In genomic region chr16:53090591-53091507, GRCh38 we compare ENCODE assay signal across 8 cellular contexts. TPM values are rescaled to one million over a fixed set of nuclear protein-coding genes. Genes with fewer than 3 reads are reported as not detected.
DNase-seq lines count a peak whose midpoint lies in the region; ATAC-seq and TF ChIP-seq lines count a peak whose summit lies in the region.

No MANE protein-coding gene starts in this region.

- no peaks in the 10 kb centered on the region for H3K36me3 ChIP-seq in duodenal mucosa (ENCODE audit: control insufficient read depth in 1 of 2, insufficient read depth in 2 of 2, low read length in 2 of 2)
- H3K36me3 ChIP-seq in thoracic aorta, result no peaks in the 10 kb centered on the region
- no peaks in the 10 kb centered on the region for H3K36me3 ChIP-seq in Caco-2 (ENCODE audit: control insufficient read depth, insufficient read depth, low read length)

- H3K4me1 ChIP-seq in duodenal mucosa (ENCODE audit: control insufficient read depth in 1 of 2, insufficient read depth in 2 of 2, low read length in 2 of 2) (peaks cover 51 to 52% of the 10 kb centered on the region in 2 donors), thoracic aorta (ENCODE audit: control insufficient read depth in 1 of 2, low read depth in 2 of 2) (peaks cover 32 to 65% of the 10 kb centered on the region in 2 donors), Caco-2 (no peaks in the 10 kb centered on the region)

- H3K27ac Mint-ChIP-seq in memory B cell (peak overlapping the region; percentile 83), Caco-2 (ENCODE audit: unreplicated experiment) (no peak overlapping the region)

- BruUV-seq in Caco-2 (replicated peaks; lab: Mats Ljungman, UMichigan), result no TSS peak

- no peak for TF ChIP-seq CTCF in thoracic aorta (IDR thresholded peaks at IDR 0.05)
- no peak for TF ChIP-seq CTCF in Caco-2 (IDR thresholded peaks at IDR 0.05; ENCODE audit: insufficient read depth in 1 of 2, low read depth in 1 of 2, low read length in 1 of 2, severe bottlenecking in 1 of 2, unreplicated experiment in 1 of 2)

- ATAC-seq in GM18861 (IDR thresholded peaks at IDR 0.05; ENCODE audit: unreplicated experiment) (peak; percentile 31), HG02759 (IDR thresholded peaks at IDR 0.05; ENCODE audit: unreplicated experiment) (peak; percentile 53), memory B cell (ENCODE audit: low read depth) (peak; percentile 57), thoracic aorta (ENCODE audit: insufficient number of reproducible peaks, low FRiP score, low read depth) (peak; percentile 94)

- H3K9me3 Mint-ChIP-seq in memory B cell, result no peaks in the 10 kb centered on the region
- no peaks in the 10 kb centered on the region for H3K9me3 Mint-ChIP-seq in Caco-2 (ENCODE audit: unreplicated experiment)

- peak overlapping the region in 1 of 2 donors; percentile 41 for H3K4me3 ChIP-seq in duodenal mucosa (ENCODE audit: low read depth in 1 of 2, low read length in 2 of 2)
- peak overlapping the region; percentile 60 for H3K4me3 ChIP-seq in thoracic aorta
- no peak overlapping the region for H3K4me3 ChIP-seq in Caco-2 (ENCODE audit: low read depth, low read length)

- intact Hi-C loops in Caco-2 (cut with micrococcal nuclease; ENCODE audit: unreplicated experiment), result no loop called here

- peaks cover 54% of the 10 kb centered on the region for H3K4me1 Mint-ChIP-seq in memory B cell
- H3K4me1 Mint-ChIP-seq in Caco-2 (ENCODE audit: low read depth, unreplicated experiment), result no peaks in the 10 kb centered on the region

- POLR2A ChIA-PET in Caco-2 (lab: Charles Lee), result no interaction called here

- H3K4me3 Mint-ChIP-seq in memory B cell (peak overlapping the region; percentile 79), Caco-2 (ENCODE audit: unreplicated experiment) (no peak overlapping the region)

- H3K27me3 ChIP-seq in duodenal mucosa (ENCODE audit: control insufficient read depth in 1 of 2, insufficient read depth in 2 of 2, low read length in 2 of 2) (no peaks in the 10 kb centered on the region), thoracic aorta (replicated peaks; ENCODE audit: insufficient read depth) (no peaks in the 10 kb centered on the region), Caco-2 (replicated peaks; ENCODE audit: control insufficient read depth, insufficient read depth, low read length) (no peaks in the 10 kb centered on the region)

- H3K27me3 Mint-ChIP-seq in memory B cell (no peaks in the 10 kb centered on the region), Caco-2 (ENCODE audit: insufficient read depth, unreplicated experiment) (no peaks in the 10 kb centered on the region)

- H3K36me3 Mint-ChIP-seq in memory B cell (no peaks in the 10 kb centered on the region), Caco-2 (ENCODE audit: insufficient read depth, unreplicated experiment) (peaks cover 6% of the 10 kb centered on the region)

- peak overlapping the region; percentile 65 for H3K27ac ChIP-seq in duodenal mucosa (ENCODE audit: low read depth, low read length)
- H3K27ac ChIP-seq in thoracic aorta, result peak overlapping the region; percentile 81 to 89

- CTCF ChIA-PET in Caco-2 (lab: Charles Lee), result no interaction called here

- DNase-seq in OCI-M1 (lab: John Stamatoyannopoulos, UW) (peak; percentile 21), memory B cell (ENCODE audit: low spot score in 2 of 2) (no peak), thoracic aorta (ENCODE audit: low spot score) (peak; percentile 86), DMS79 treated with DMSO at 0.1 percent for 48 hours (lab: John Stamatoyannopoulos, UW) (no peak), Caco-2 (no peak)

- H3K9me3 ChIP-seq in duodenal mucosa (ENCODE audit: control insufficient read depth in 1 of 2, low read length in 2 of 2), result no peaks in the 10 kb centered on the region
- H3K9me3 ChIP-seq in thoracic aorta, result no peaks in the 10 kb centered on the region
- H3K9me3 ChIP-seq in Caco-2, result no peaks in the 10 kb centered on the region

- H3K9ac ChIP-seq in duodenal mucosa (ENCODE audit: low read depth in 1 of 2, low read length in 2 of 2), result no peak overlapping the region

RNA-seq across cellular contexts. Expression of gene CHD9, which starts 36.1 kb away (rescaled TPM):
- total RNA-seq in thoracic aorta (100 to 1,000 TPM in 1 of 2 donors, 10 to 100 TPM in 1; 71.3 to 152 TPM), Caco-2 (2022) (29.1 and 32.0 TPM in 2 replicates)

RNA-seq across cellular contexts. Expression of gene CHD9NB, which starts 38.2 kb away (rescaled TPM):
- total RNA-seq in thoracic aorta (1 to 10 TPM in 1 of 2 donors, under 1 TPM in 1; 0.85 to 2.3 TPM), Caco-2 (2022) (not detected in 2 replicates)

Comparison
In these comparisons a context has a peak if more than half of its experiments do, and no peak if none do; other contexts are left out.
1. ATAC-seq: peak in every context shown above with its lines; median percentile 94 in thoracic aorta; 57 in memory B cell; 53 in HG02759; 31 in GM18861.
2. DNase-seq: peak in OCI-M1 (single experiment) and thoracic aorta (single experiment); none in memory B cell (0 of 2), DMS79 treated with DMSO at 0.1 percent for 48 hours (single experiment) and Caco-2 (0 of 2).